13 cellular contexts compared by ENCODE assay signal in genomic region chr5:150710165-150710564, GRCh38. TPM values are rescaled to one million over a fixed set of nuclear protein-coding genes. Genes with fewer than 3 reads are reported as not detected.
DNase-seq lines count a peak whose midpoint lies in the region; ATAC-seq, FAIRE-seq and TF ChIP-seq lines count a peak whose summit lies in the region.
"Had no signal": no experiment of that assay in that cellular context is flagged by ENCODE, and none has a peak within 500 bp of the region (broad histone marks: within the 10 kb centered on the region; RNA-seq: fewer than 3 reads in every experiment).

No MANE protein-coding gene starts in this region.

- no peaks in the 10 kb centered on the region for H3K4me1 ChIP-seq in kidney (ENCODE audit: control insufficient read depth in 1 of 2, insufficient read depth in 1 of 2, low read depth in 1 of 2, low read length in 2 of 2)
- H3K4me1 ChIP-seq: Caco-2 had no signal

- ATAC-seq in left ventricle myocardium superior (peak; percentile 48), left cardiac atrium (no peak), WTC11 (no peak), GM18517 (IDR thresholded peaks at IDR 0.05; ENCODE audit: unreplicated experiment) (no peak)
- ATAC-seq: natural killer cell had no signal

- FAIRE-seq in RCC 7860 (lab: Jason Lieb, UNC) (no peak), kidney (lab: Jason Lieb, UNC) (no peak)

- POLR2A ChIA-PET in WTC11 (lab: Charles Lee) = no interaction called here

- no peak overlapping the region for H3K4me3 ChIP-seq in kidney (ENCODE audit: low read length in 2 of 2)

- intact Hi-C loops in left ventricle myocardium superior (cut with micrococcal nuclease) = no loop called here
- intact Hi-C loops in left cardiac atrium (cut with DNase I) = no loop called here
- intact Hi-C loops in kidney (cut with DNase I) = no loop called here

- H3K9me3 Mint-ChIP-seq in WTC11 = no peaks in the 10 kb centered on the region
- H3K9me3 Mint-ChIP-seq: natural killer cell had no signal

- no peak overlapping the region for H3K4me3 Mint-ChIP-seq in WTC11
- H3K4me3 Mint-ChIP-seq: natural killer cell had no signal

- H3K36me3 Mint-ChIP-seq in WTC11 = peaks cover 13% of the 10 kb centered on the region
- H3K36me3 Mint-ChIP-seq: natural killer cell had no signal

- CTCF ChIA-PET in WTC11 (lab: Charles Lee) = interaction anchor here (2.0 kb wide), 1 partner anchor 9 kb away, joined by 8 read pairs; the partner anchor contains the start of gene RBM22

- no peak overlapping the region for H3K27ac ChIP-seq in kidney (ENCODE audit: low read depth in 2 of 2, low read length in 2 of 2)

- H3K4me1 Mint-ChIP-seq in WTC11 = 0 out of 2 replicates have a peak, but pooled peaks cover 4% of the 10 kb centered on the region
- H3K4me1 Mint-ChIP-seq: natural killer cell had no signal

- no peak overlapping the region for H3K27ac Mint-ChIP-seq in WTC11
- H3K27ac Mint-ChIP-seq: natural killer cell had no signal

- H3K36me3 ChIP-seq in kidney (ENCODE audit: control insufficient read depth in 1 of 2, insufficient read depth in 2 of 2, low read length in 2 of 2) = peaks cover 22 to 53% of the 10 kb centered on the region in 2 donors

- TF ChIP-seq CTCF in WTC11 (IDR thresholded peaks at IDR 0.05) (no peak), kidney (IDR thresholded peaks at IDR 0.05; ENCODE audit: borderline replicate concordance, extremely low read depth, insufficient read depth) (no peak)

- no peak for DNase-seq in left ventricle myocardium superior
- DNase-seq in left cardiac atrium = no peak
- DNase-seq in RCC 7860 (ENCODE audit: low spot score) = peak; percentile 32
- DNase-seq in glomerular visceral epithelial cell (ENCODE audit: extremely low spot score) = peak; percentile 11
- no peak for DNase-seq in WTC11 (ENCODE audit: low spot score)
- DNase-seq in kidney = no peak
- no peak for DNase-seq in stimulated activated CD4-positive, alpha-beta T cell treated with anti-CD3 and anti-CD28 coated beads, Interleukin-4, amount 100 ng/mL, for 4 hours
- DNase-seq: head of caudate nucleus, Karpas-422, natural killer cell, Right ventricle myocardium superior had no signal

- no peaks in the 10 kb centered on the region for H3K9me3 ChIP-seq in kidney (ENCODE audit: control insufficient read depth in 1 of 2, low read length in 2 of 2)
- H3K9me3 ChIP-seq: Caco-2 had no signal

- H3K27me3 Mint-ChIP-seq in WTC11 (ENCODE audit: low read depth) = no peaks in the 10 kb centered on the region; the same call in 1 of the 2 replicates

- no peak overlapping the region for H3K9ac ChIP-seq in kidney (ENCODE audit: low read length in 2 of 2)

TF ChIP-seq in WTC11, 78 proteins besides CTCF, POLR2A, EP300 and RAD21:
- TF ChIP-seq NR1H2 (CRISPR knock-in tag; IDR thresholded peaks at IDR 0.05) (no peak), ATF6 (CRISPR knock-in tag; IDR thresholded peaks at IDR 0.05) (no peak), ZMAT4 (CRISPR knock-in tag; IDR thresholded peaks at IDR 0.05) (no peak), FOXP1 (CRISPR knock-in tag; IDR thresholded peaks at IDR 0.05; ENCODE audit: borderline replicate concordance) (no peak), OVOL2 (CRISPR knock-in tag; IDR thresholded peaks at IDR 0.05; ENCODE audit: borderline replicate concordance) (no peak), USF2 (CRISPR knock-in tag; IDR thresholded peaks at IDR 0.05) (no peak), NR2C2 (CRISPR knock-in tag; IDR thresholded peaks at IDR 0.05) (no peak), FOXP4 (CRISPR knock-in tag; IDR thresholded peaks at IDR 0.05) (no peak)

RNA-seq across cellular contexts. Expression of gene RBM22, which starts 9.3 kb away (rescaled TPM):
- total RNA-seq in left ventricle myocardium superior = 28.9 TPM
- 10 to 100 TPM; 27.2 to 28.2 TPM for total RNA-seq in left cardiac atrium
- total RNA-seq in WTC11 (2021) = 28.7 to 34.0 TPM (median 31.6 TPM) in 3 replicates
- 44.2 TPM for total RNA-seq in kidney
- polyA plus RNA-seq in kidney (ENCODE audit: insufficient read depth, low read depth, low replicate concordance) = 30.0 TPM

RNA-seq across cellular contexts. Expression of gene DCTN4, which starts 48.7 kb away (rescaled TPM):
- 43.5 TPM for total RNA-seq in left ventricle myocardium superior
- total RNA-seq in left cardiac atrium = 10 to 100 TPM; 37.8 to 48.1 TPM
- 41.1 to 43.9 TPM (median 43.2 TPM) in 3 replicates for total RNA-seq in WTC11 (2021)
- total RNA-seq in kidney = 59.1 TPM
- 17.5 TPM for polyA plus RNA-seq in kidney (ENCODE audit: insufficient read depth, low read depth, low replicate concordance)

RNA-seq across cellular contexts. Expression of gene MYOZ3, which starts 49.1 kb away (rescaled TPM):
- total RNA-seq in left ventricle myocardium superior = 3.2 TPM
- 1 to 10 TPM; 2.9 to 3.0 TPM for total RNA-seq in left cardiac atrium
- total RNA-seq in WTC11 (2021) = 11.6 to 14.5 TPM (median 13.7 TPM) in 3 replicates
- total RNA-seq in kidney = 0.66 TPM
- polyA plus RNA-seq in kidney (ENCODE audit: insufficient read depth, low read depth, low replicate concordance) = 1.3 TPM
- total RNA-seq: Caco-2, natural killer cell had no signal

Comparison
In these comparisons a context has a peak if more than half of its experiments do, and no peak if none do; other contexts are left out.
1. DNase-seq: peak in RCC 7860 (single experiment) and glomerular visceral epithelial cell (single experiment); none in left ventricle myocardium superior (single experiment), left cardiac atrium (single experiment), WTC11 (single experiment), kidney (single experiment) and stimulated activated CD4-positive, alpha-beta T cell treated with anti-CD3 and anti-CD28 coated beads, Interleukin-4, amount 100 ng/mL, for 4 hours (0 of 2).